Comparison of ENCODE assay signal across 2 cellular contexts in the genomic region with DNA sequence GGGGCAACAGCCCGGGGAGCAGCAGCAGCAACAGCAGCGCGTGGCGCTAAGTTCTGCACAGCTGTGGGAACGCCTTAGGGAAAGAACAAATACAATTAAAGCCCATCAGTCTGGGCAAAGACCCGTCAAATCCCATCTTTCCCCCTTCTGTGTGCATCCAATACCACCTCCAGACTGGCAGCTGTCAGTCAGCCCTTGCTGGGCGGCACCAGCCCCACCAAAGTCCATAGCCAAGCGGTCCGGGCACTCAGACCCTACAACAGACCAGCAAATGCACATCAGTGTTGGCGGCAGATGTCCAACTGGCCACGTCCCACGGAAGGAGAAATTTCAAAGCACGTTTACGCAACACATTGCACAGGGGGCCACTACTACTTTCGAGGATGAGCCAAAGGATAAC.
A peak's percentile ranks its signal among the peaks of the same experiment; 100 is the strongest.
TF ChIP-seq lines count a peak whose summit lies in the region.

No MANE protein-coding gene starts in this region.

TF ChIP-seq in IMR-90, 13 proteins besides CTCF, POLR2A, EP300 and RAD21:
- TF ChIP-seq ELK1 (IDR thresholded peaks at IDR 0.05; ENCODE audit: borderline replicate concordance, low read depth, low read length) = no peak
- TF ChIP-seq SMC3 (IDR thresholded peaks at IDR 0.05; ENCODE audit: low read depth, low read length) = no peak
- TF ChIP-seq, protein P1, sequence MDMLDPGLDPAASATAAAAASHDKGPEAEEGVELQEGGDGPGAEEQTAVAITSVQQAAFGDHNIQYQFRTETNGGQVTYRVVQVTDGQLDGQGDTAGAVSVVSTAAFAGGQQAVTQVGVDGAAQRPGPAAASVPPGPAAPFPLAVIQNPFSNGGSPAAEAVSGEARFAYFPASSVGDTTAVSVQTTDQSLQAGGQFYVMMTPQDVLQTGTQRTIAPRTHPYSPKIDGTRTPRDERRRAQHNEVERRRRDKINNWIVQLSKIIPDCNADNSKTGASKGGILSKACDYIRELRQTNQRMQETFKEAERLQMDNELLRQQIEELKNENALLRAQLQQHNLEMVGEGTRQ (IDR thresholded peaks at IDR 0.05; ENCODE audit: low read depth, low read length) = no peak
- TF ChIP-seq CEBPB (IDR thresholded peaks at IDR 0.05; ENCODE audit: low read depth, low read length) = peak; percentile 45; the same call in 1 of the 2 replicates

TF ChIP-seq in SK-N-SH treated with all-trans-retinoic acid at 6 μM for 48 hours, 23 proteins besides CTCF, POLR2A, EP300 and RAD21:
- no peak for TF ChIP-seq ESRRG (CRISPR knock-in tag; IDR thresholded peaks at IDR 0.05)
- TF ChIP-seq ISL1 (CRISPR knock-in tag; IDR thresholded peaks at IDR 0.05) = no peak
- no peak for TF ChIP-seq TOX (CRISPR knock-in tag; IDR thresholded peaks at IDR 0.05; ENCODE audit: borderline replicate concordance)
- no peak for TF ChIP-seq ZNF70 (CRISPR knock-in tag; IDR thresholded peaks at IDR 0.05)
- TF ChIP-seq PATZ1 (CRISPR knock-in tag; IDR thresholded peaks at IDR 0.05; ENCODE audit: borderline replicate concordance) = no peak
- TF ChIP-seq TSHZ2 (CRISPR knock-in tag; IDR thresholded peaks at IDR 0.05) = no peak
- TF ChIP-seq TCF4 (CRISPR knock-in tag; IDR thresholded peaks at IDR 0.05; ENCODE audit: borderline replicate concordance) = no peak
TF ChIP-seq in SK-N-SH treated with all-trans-retinoic acid at 6 μM for 48 hours: peak in this region for 0.
